Comparison of ENCODE assay signal across 28 cellular contexts in genomic region chr3:9433884-9434521, GRCh38.
"Had no signal": no experiment of that assay in that cellular context is flagged by ENCODE, and none has a peak within 500 bp of the region (broad histone marks: within the 10 kb centered on the region; RNA-seq: fewer than 3 reads in every experiment).

No MANE protein-coding gene starts in this region.

- H3K9me3 Mint-ChIP-seq: activated T-helper 17 cell treated with anti-CD3 and anti-CD28 coated beads, Interleukin-2, amount 50 U/mL, for 72 hours; effector memory CD8-positive, alpha-beta T cell; mesothelial cell of epicardium; naive B cell; T-cell; T-helper 2 cell treated with Interferon-gamma antibody and Interleukin-4, amounts not matched to agents 5 μg/mL and 100 μg/mL, for 36 hours had no signal

- H3K27ac Mint-ChIP-seq: activated naive CD8-positive, alpha-beta T cell; activated T-helper 17 cell treated with anti-CD3 and anti-CD28 coated beads, Interleukin-2, amount 50 U/mL, for 72 hours; mesothelial cell of epicardium; T-cell; T-helper 2 cell treated with Interferon-gamma antibody and Interleukin-4, amounts not matched to agents 5 μg/mL and 100 μg/mL, for 36 hours had no signal

- H3K9me3 ChIP-seq: body of pancreas, pancreas, prostate gland, sigmoid colon, tibial nerve had no signal

- H3K4me3 ChIP-seq: body of pancreas, cardiac muscle cell, coronary artery, pancreas, prostate gland, sigmoid colon, tibial nerve had no signal

- H3K4me1 ChIP-seq: foreskin keratinocyte, prostate gland had no signal

- DNase-seq: activated CD4-positive, alpha-beta T cell treated with anti-CD3 and anti-CD28 coated beads for 4 hours; activated CD4-positive, alpha-beta T cell treated with anti-CD3 and anti-CD28 coated beads, Interleukin-2, amount 50 U/mL, for 4 hours; activated CD4-positive, CD25-positive, alpha-beta regulatory T cell; activated T-cell treated with anti-CD3 and anti-CD28 coated beads for 4 hours; aorta; body of pancreas; effector memory CD8-positive, alpha-beta T cell; foreskin keratinocyte; islet precursor cell; naive B cell; pancreas; retina; sigmoid colon; small intestine; stimulated activated CD4-positive, alpha-beta T cell treated with anti-CD3 and anti-CD28 coated beads, Interleukin-1b, Interleukin-23, amount 100 ng/mL, for 48 hours; stimulated activated CD4-positive, alpha-beta T cell treated with anti-CD3 and anti-CD28 coated beads, Interleukin-4, amount 100 ng/mL, for 4 hours; stimulated activated CD8-positive, alpha-beta memory T cell treated with anti-CD3 and anti-CD28 coated beads, Interleukin-4, amount 100 ng/mL, for 48 hours; stimulated activated naive CD4-positive, alpha-beta T cell; T-cell had no signal

- H3K27me3 ChIP-seq: body of pancreas, cardiac muscle cell, foreskin keratinocyte, pancreas, sigmoid colon, tibial nerve had no signal

- H3K27ac ChIP-seq: body of pancreas, cardiac muscle cell, coronary artery, foreskin keratinocyte, pancreas, prostate gland, sigmoid colon, tibial nerve had no signal

- H3K4me3 Mint-ChIP-seq: activated naive CD8-positive, alpha-beta T cell; activated T-helper 17 cell treated with anti-CD3 and anti-CD28 coated beads, Interleukin-2, amount 50 U/mL, for 72 hours; effector memory CD8-positive, alpha-beta T cell; mesothelial cell of epicardium; naive B cell; T-cell; T-helper 2 cell treated with Interferon-gamma antibody and Interleukin-4, amounts not matched to agents 5 μg/mL and 100 μg/mL, for 36 hours had no signal

- H3K27me3 Mint-ChIP-seq: activated naive CD8-positive, alpha-beta T cell; activated T-helper 17 cell treated with anti-CD3 and anti-CD28 coated beads, Interleukin-2, amount 50 U/mL, for 72 hours; effector memory CD8-positive, alpha-beta T cell; naive B cell; T-cell had no signal

- H3K4me1 Mint-ChIP-seq: mesothelial cell of epicardium had no signal

- ATAC-seq: activated T-helper 17 cell treated with anti-CD3 and anti-CD28 coated beads, Interleukin-2, amount 50 U/mL, for 72 hours; body of pancreas; effector memory CD8-positive, alpha-beta T cell; foreskin keratinocyte; pancreas; SK-N-SH treated with all-trans-retinoic acid at 6 μM for 48 hours; T-cell had no signal
